9 cellular contexts compared by ENCODE assay signal in the genomic region with DNA sequence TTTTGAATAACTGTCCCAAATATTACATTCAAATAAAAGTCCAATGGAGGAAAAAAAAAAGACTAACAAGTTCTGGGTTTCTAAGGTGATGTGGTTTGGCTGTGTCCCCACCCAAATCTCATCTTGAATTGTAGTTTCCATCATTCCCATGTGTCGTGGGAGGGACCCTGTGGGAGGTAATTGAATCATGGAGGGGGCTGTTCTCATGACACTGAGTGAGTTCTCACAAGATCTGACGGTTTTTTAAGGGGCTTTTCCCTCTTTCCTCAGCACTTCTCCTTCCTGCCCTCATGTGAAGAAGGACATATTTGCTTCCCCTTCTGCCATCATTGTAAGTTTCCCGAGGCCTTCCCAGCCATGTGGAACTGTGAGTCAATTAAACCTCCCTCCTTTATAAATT. TPM values are rescaled to one million over a fixed set of nuclear protein-coding genes. Genes with fewer than 3 reads are reported as not detected.
"Had no signal": no experiment of that assay in that cellular context is flagged by ENCODE, and none has a peak within 500 bp of the region (broad histone marks: within the 10 kb centered on the region; RNA-seq: fewer than 3 reads in every experiment).

No MANE protein-coding gene starts in this region.

- DNase-seq: GDM1, GF-D8 had no signal

- FAIRE-seq: G401.6, GM12878, GM12891, GM12892, GM18507, GM19239 had no signal

- ATAC-seq: GM12878 had no signal

- H3K4me3 ChIP-seq: GM12878 had no signal

RNA-seq across cellular contexts. Expression of gene MS4A2, which starts 7.9 kb away (rescaled TPM):
- total RNA-seq: G401, GM12878 had no signal
- polyA plus RNA-seq: GM12878 had no signal

RNA-seq across cellular contexts. Expression of gene MS4A3, which starts 24.1 kb away (rescaled TPM):
- total RNA-seq: G401 had no signal
- polyA plus RNA-seq: GM12878 had no signal

RNA-seq across cellular contexts. Expression of gene OOSP2, which starts 40.3 kb away (rescaled TPM):
- total RNA-seq: G401, GM12878 had no signal
- polyA plus RNA-seq: GM12878 had no signal
